12 cellular contexts compared by ENCODE assay signal in genomic region chr14:73526036-73526984, GRCh38. TPM values are rescaled to one million over a fixed set of nuclear protein-coding genes. Genes with fewer than 3 reads are reported as not detected.
DNase-seq lines count a peak whose midpoint lies in the region; ATAC-seq and TF ChIP-seq lines count a peak whose summit lies in the region.
"Had no signal": no experiment of that assay in that cellular context is flagged by ENCODE, and none has a peak within 500 bp of the region (broad histone marks: within the 10 kb centered on the region; RNA-seq: fewer than 3 reads in every experiment).

No MANE protein-coding gene starts in this region.

- TF ChIP-seq CTCF in VCaP (conservative IDR thresholded peaks at IDR 0.05) (0 out of 2 replicates have a peak, but pooled peaks have one; percentile 8), right lobe of liver (IDR thresholded peaks at IDR 0.05) (peak in 1 of 4 donors; percentile 28)

- ATAC-seq in right lobe of liver: peak; percentile 93 to 98 (median 95)
- no peak for ATAC-seq in GM21515 (IDR thresholded peaks at IDR 0.05; ENCODE audit: unreplicated experiment)
- ATAC-seq in GM18858 (IDR thresholded peaks at IDR 0.05; ENCODE audit: unreplicated experiment): no peak
- ATAC-seq: natural killer cell had no signal

- DNase-seq in D341Med (ENCODE audit: low spot score): peak; percentile 4
- peak; percentile 79 to 96 (median 90) for DNase-seq in right lobe of liver
- DNase-seq in H4 (ENCODE audit: low spot score): no peak
- DNase-seq: activated T-cell treated with anti-CD3 and anti-CD28 coated beads for 4 hours, cerebellar nuclear complex, natural killer cell, NCI-H524 had no signal

- no peak for TF ChIP-seq POLR2A in right lobe of liver (IDR thresholded peaks at IDR 0.05)

- H3K27me3 ChIP-seq in right lobe of liver: no peaks in the 10 kb centered on the region

- no peaks in the 10 kb centered on the region for H3K36me3 ChIP-seq in right lobe of liver

- intact Hi-C loops in right lobe of liver (cut with DNase I): loop anchor here in 1 of 2 donors (10.0 kb wide), 1 partner anchor 108 kb away; no protein-coding TSS in a partner anchor

- no peaks in the 10 kb centered on the region for H3K9me3 ChIP-seq in right lobe of liver

- H3K4me1 ChIP-seq in right lobe of liver: peaks cover 0 to 16% (median 8%) of the 10 kb centered on the region in 4 donors

- H3K27ac ChIP-seq in VCaP (peak overlapping the region; percentile 66), right lobe of liver (peak overlapping the region; percentile 57 to 84 (median 62))

- 45% methylated on average over 4 of the region's 6 CpGs for WGBS in right lobe of liver (ENCODE audit: insufficient coverage, low coverage, low lambda C conversion rate, missing lambda C conversion rate)

- H3K4me3 ChIP-seq in right lobe of liver: no peak overlapping the region

RNA-seq across cellular contexts. Expression of gene ACOT1, which starts 10.6 kb away (rescaled TPM):
- 10 to 100 TPM; 10.2 to 37.5 (median 27.0) TPM for total RNA-seq in right lobe of liver
- total RNA-seq in H4 (2014; rRNA removed; shearing (Covaris generic)): not detected in 2 replicates

RNA-seq across cellular contexts. Expression of gene HEATR4, which starts 32.4 kb away (rescaled TPM):
- total RNA-seq in right lobe of liver: 1 to 10 TPM in 2 of 6 experiments, under 1 TPM in 4; 0.07 to 1.9 (median 0.63) TPM
- total RNA-seq in H4 (2014; rRNA removed; shearing (Covaris generic)): not detected in 2 replicates
- total RNA-seq: B cell, glomerular endothelial cell had no signal

RNA-seq across cellular contexts. Expression of gene RIOX1, which starts 35.6 kb away (rescaled TPM):
- 10 to 100 TPM in 2 of 6 experiments, 1 to 10 TPM in 4; 4.7 to 12.4 (median 5.7) TPM for total RNA-seq in right lobe of liver
- total RNA-seq in H4 (2014; rRNA removed; shearing (Covaris generic)): 9.0 and 12.3 TPM in 2 replicates

RNA-seq across cellular contexts. Expression of gene ACOT2, which starts 42.7 kb away (rescaled TPM):
- total RNA-seq in right lobe of liver: 100 to 1,000 TPM in 4 of 6 experiments, 10 to 100 TPM in 2; 53.3 to 160 (median 112) TPM
- 39.0 and 41.0 TPM in 2 replicates for total RNA-seq in H4 (2014; rRNA removed; shearing (Covaris generic))

Comparison
In these comparisons a context has a peak if more than half of its experiments do, and no peak if none do; other contexts are left out.
1. ATAC-seq: peak in right lobe of liver (4 of 4); none in GM21515 (single experiment) and GM18858 (single experiment).
2. RNA of gene ACOT1, which starts 10.6 kb away (total RNA-seq): 10.2 to 37.5 TPM in right lobe of liver; not detected in H4; every median in the first group is over 10 times any median in the second.